Comparison of ENCODE assay signal across 23 cellular contexts in the genomic region with DNA sequence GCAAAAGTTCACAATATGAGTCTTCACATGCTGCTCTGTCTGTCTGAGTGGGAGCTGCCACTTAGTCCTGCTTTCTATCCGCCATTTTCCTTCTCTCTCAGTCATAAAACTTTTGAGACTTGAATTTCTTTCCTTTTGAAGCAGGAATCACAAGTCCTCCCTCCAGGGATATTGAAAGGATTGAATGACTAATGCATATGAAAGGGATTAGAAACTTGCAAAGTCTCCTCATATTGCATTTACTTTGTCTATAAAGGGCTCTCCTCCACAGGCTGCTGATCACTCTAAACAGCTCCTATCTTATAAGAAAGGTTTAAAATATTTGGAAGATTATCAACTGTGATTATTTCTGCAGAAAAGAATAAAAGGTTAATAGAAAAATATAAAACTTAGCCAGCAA.
DNase-seq lines count a peak whose midpoint lies in the region; ATAC-seq and TF ChIP-seq lines count a peak whose summit lies in the region.
"Had no signal": no experiment of that assay in that cellular context is flagged by ENCODE, and none has a peak within 500 bp of the region (broad histone marks: within the 10 kb centered on the region; RNA-seq: fewer than 3 reads in every experiment).

No MANE protein-coding gene starts in this region.

- no peak overlapping the region for H3K4ac ChIP-seq in trophoblast cell (ENCODE audit: low read depth, low read length)

- no peak overlapping the region for H4K12ac ChIP-seq in trophoblast cell (ENCODE audit: low read depth, low read length)

- DNase-seq in GM23338 (ENCODE audit: low spot score), result no peak
- no peak for DNase-seq in trophoblast cell
- DNase-seq in NCI-H2107 treated with DMSO at 0.1 percent for 48 hours (lab: John Stamatoyannopoulos, UW; ENCODE audit: unreplicated experiment), result no peak
- DNase-seq in NCI-H446 treated with DMSO at 0.1 percent for 48 hours (lab: John Stamatoyannopoulos, UW), result no peak
- DNase-seq in activated naive CD4-positive, alpha-beta T cell treated with anti-CD3 and anti-CD28 coated beads, Interleukin-2, amount 50 U/mL, for 16 hours, result no peak
- DNase-seq: 8988T, Calu3, DND-41, GOT3, Kasumi-1, MV-4-11, NCI-H1105, NCI-H146, NCI-H1930, NCI-H2107, NCI-H2227 treated with DMSO at 0.1 percent for 48 hours, NCI-H510A, SIG-M5, SW 1271 had no signal

- peak overlapping the region; percentile 25 for H2BK12ac ChIP-seq in trophoblast cell (ENCODE audit: low read length)

- H4K8ac ChIP-seq in trophoblast cell (ENCODE audit: low read depth, low read length), result no peak overlapping the region

- H3K4me2 ChIP-seq in GM23338 (no peak overlapping the region), OCI-LY3 (ENCODE audit: low read length) (no peak overlapping the region), trophoblast cell (ENCODE audit: low read length) (no peak overlapping the region)

- H4K20me1 ChIP-seq in GM23338 (replicated peaks; ENCODE audit: insufficient read depth) (no peaks in the 10 kb centered on the region), OCI-LY3 (ENCODE audit: insufficient read depth, low read length) (no peaks in the 10 kb centered on the region)

- no peak overlapping the region for H3K23ac ChIP-seq in trophoblast cell (ENCODE audit: low read length)

- H3K4me1 ChIP-seq in GM23338 (ENCODE audit: insufficient read depth), result peaks cover 7% of the 10 kb centered on the region
- no peaks in the 10 kb centered on the region for H3K4me1 ChIP-seq in OCI-LY3 (ENCODE audit: low read length)
- H3K4me1 ChIP-seq in trophoblast cell (ENCODE audit: control insufficient read depth in 1 of 2, insufficient read depth in 2 of 2, low read length in 2 of 2), result peaks cover 8 to 9% of the 10 kb centered on the region in 2 experiments

- H3K27ac Mint-ChIP-seq in GM23338 (no peak overlapping the region), nephron (peak overlapping the region; percentile 27 to 36 (median 33))

- H3K4me3 ChIP-seq in GM23338, result no peak overlapping the region
- no peak overlapping the region for H3K4me3 ChIP-seq in OCI-LY3 (ENCODE audit: low read length)
- no peak overlapping the region for H3K4me3 ChIP-seq in trophoblast cell (ENCODE audit: low read depth, low read length)
- H3K4me3 ChIP-seq: K562, SK-N-MC had no signal

- TF ChIP-seq CTCF in GM23338 (conservative IDR thresholded peaks at IDR 0.05; ENCODE audit: low read depth in 2 of 2), result no peak
- no peak for TF ChIP-seq CTCF in OCI-LY3 (IDR thresholded peaks at IDR 0.05; ENCODE audit: low read depth, low read length)
- TF ChIP-seq CTCF in nephron (IDR thresholded peaks at IDR 0.05; ENCODE audit: unreplicated experiment in 3 of 3), result no peak

- H3K36me3 ChIP-seq in GM23338 (ENCODE audit: insufficient read depth) (no peaks in the 10 kb centered on the region), OCI-LY3 (replicated peaks; ENCODE audit: low read depth, low read length) (no peaks in the 10 kb centered on the region), trophoblast cell (ENCODE audit: control insufficient read depth in 1 of 2, insufficient read depth in 2 of 2, low read length in 2 of 2) (no peaks in the 10 kb centered on the region)

- H3K79me1 ChIP-seq in trophoblast cell (ENCODE audit: low read length), result peaks cover 2% of the 10 kb centered on the region

- no peaks in the 10 kb centered on the region for H3K27me3 ChIP-seq in GM23338 (ENCODE audit: insufficient read depth)
- no peaks in the 10 kb centered on the region for H3K27me3 ChIP-seq in OCI-LY3 (ENCODE audit: low read depth, low read length)
- no peaks in the 10 kb centered on the region for H3K27me3 ChIP-seq in trophoblast cell (ENCODE audit: insufficient read depth, low read length)

- WGBS in trophoblast cell (ENCODE audit: extremely low coverage, insufficient coverage, insufficient read length), result no CpG with 5 or more reads among the region's 1 CpG

- H3K4me3 Mint-ChIP-seq in GM23338 (no peak overlapping the region), nephron (no peak overlapping the region)

- H3K18ac ChIP-seq in trophoblast cell (ENCODE audit: low read length), result no peak overlapping the region

- peaks cover 7% of the 10 kb centered on the region for H3K4me1 Mint-ChIP-seq in GM23338
- peaks cover 8% of the 10 kb centered on the region for H3K4me1 Mint-ChIP-seq in nephron

- H3K9ac ChIP-seq in OCI-LY3 (ENCODE audit: low read length) (no peak overlapping the region), trophoblast cell (ENCODE audit: low read length) (no peak overlapping the region)

- no peak overlapping the region for H2AK5ac ChIP-seq in trophoblast cell (ENCODE audit: low read length)

- H3K79me2 ChIP-seq in GM23338 (replicated peaks; ENCODE audit: insufficient read depth) (no peaks in the 10 kb centered on the region), OCI-LY3 (ENCODE audit: low read length) (no peaks in the 10 kb centered on the region), trophoblast cell (ENCODE audit: control insufficient read depth, insufficient read depth, low read length, poor library complexity) (no peaks in the 10 kb centered on the region)

- no peaks in the 10 kb centered on the region for H3F3A ChIP-seq in GM23338 (replicated peaks; ENCODE audit: low read depth)

- H2AFZ ChIP-seq in GM23338 (peak overlapping the region; percentile 83), OCI-LY3 (ENCODE audit: low read depth, low read length) (peak overlapping the region; percentile 54; the same call in 1 of the 2 replicates), trophoblast cell (ENCODE audit: insufficient read depth, low read length, poor library complexity) (no peak overlapping the region)

- H3K9me2 ChIP-seq in GM23338 (ENCODE audit: insufficient read depth), result peaks cover 4% of the 10 kb centered on the region; the same call in 1 of the 2 replicates

- H3K27ac ChIP-seq in GM23338 (ENCODE audit: low read depth) (no peak overlapping the region), OCI-LY3 (ENCODE audit: low read length) (no peak overlapping the region), trophoblast cell (ENCODE audit: low read depth, low read length) (no peak overlapping the region)
- H3K27ac ChIP-seq: SK-N-MC had no signal

- no peak for ATAC-seq in GM23338
- ATAC-seq: K562 had no signal

- no peak overlapping the region for H3K14ac ChIP-seq in trophoblast cell (ENCODE audit: low read length)

- H3K9me3 Mint-ChIP-seq in GM23338 (peaks cover 6% of the 10 kb centered on the region; the same call in 1 of the 3 replicates), nephron (peaks cover 15% of the 10 kb centered on the region)

- H3K9me3 ChIP-seq in OCI-LY3 (ENCODE audit: insufficient read depth, low read length) (no peaks in the 10 kb centered on the region), trophoblast cell (ENCODE audit: insufficient read depth, low read depth, low read length) (no peaks in the 10 kb centered on the region)

- H4K91ac ChIP-seq in trophoblast cell (ENCODE audit: low read depth, low read length), result no peak overlapping the region

- H3K27me3 Mint-ChIP-seq in GM23338 (ENCODE audit: insufficient read depth, low read depth, poor library complexity), result peaks cover 3% of the 10 kb centered on the region
- H3K27me3 Mint-ChIP-seq in nephron (ENCODE audit: low read depth), result no peaks in the 10 kb centered on the region

- H2BK120ac ChIP-seq in trophoblast cell (ENCODE audit: insufficient read depth, low read length, poor library complexity), result peak overlapping the region; percentile 14

- peak overlapping the region; percentile 30 for H2BK5ac ChIP-seq in trophoblast cell (ENCODE audit: low read depth, low read length, poor library complexity)

- peaks cover 3% of the 10 kb centered on the region; the same call in 1 of the 3 replicates for H3K36me3 Mint-ChIP-seq in GM23338 (ENCODE audit: low read depth)
- no peaks in the 10 kb centered on the region for H3K36me3 Mint-ChIP-seq in nephron (ENCODE audit: low read depth)
